8 cellular contexts compared by ENCODE assay signal in the genomic region with DNA sequence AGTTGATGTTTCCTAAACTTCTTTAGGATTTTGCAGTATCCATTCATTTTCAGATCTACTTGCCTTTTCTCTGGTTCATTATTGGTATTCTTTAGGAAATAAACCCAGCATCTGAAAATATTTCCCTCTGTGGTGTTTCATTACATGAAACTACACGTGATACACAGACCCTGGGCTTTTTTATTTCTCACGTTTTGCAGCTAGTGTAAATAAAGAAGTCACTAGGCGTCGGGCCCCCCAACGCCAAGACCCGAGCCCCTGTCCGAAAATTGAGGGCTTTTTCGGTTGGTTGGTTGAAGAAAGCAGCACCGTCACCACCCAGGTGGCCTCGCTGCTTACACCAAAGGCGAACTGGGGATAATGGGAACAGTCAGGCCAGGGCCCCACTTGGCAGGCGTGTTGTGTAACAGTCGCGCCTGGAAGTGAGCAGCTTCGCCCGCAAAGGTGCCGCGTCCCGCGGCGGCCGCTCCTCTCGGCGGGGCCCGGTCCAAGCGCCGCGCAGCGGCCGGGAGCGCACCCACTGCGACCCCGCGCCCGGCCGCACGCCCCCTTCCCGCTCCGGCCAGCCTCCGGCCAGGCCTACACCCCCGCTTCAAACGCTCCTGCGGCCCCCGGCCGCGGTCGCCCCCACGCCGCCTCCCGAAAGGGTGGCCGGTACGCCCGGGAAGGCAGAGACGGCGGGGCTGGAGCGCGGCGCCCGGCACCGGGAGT. TPM values are rescaled to one million over a fixed set of nuclear protein-coding genes. Genes with fewer than 3 reads are reported as not detected.
DNase-seq lines count a peak whose midpoint lies in the region; ATAC-seq, FAIRE-seq and TF ChIP-seq lines count a peak whose summit lies in the region.

No MANE protein-coding gene starts in this region.

- peak; percentile 28 for ATAC-seq in activated CD4-positive, alpha-beta T cell treated with anti-CD3 and anti-CD28 coated beads for 36 hours
- no peak for ATAC-seq in HG03521 (IDR thresholded peaks at IDR 0.05; ENCODE audit: unreplicated experiment)

- H3K4me3 Mint-ChIP-seq in activated CD4-positive, alpha-beta T cell treated with anti-CD3 and anti-CD28 coated beads for 36 hours, result peak overlapping the region; percentile 84

- peak overlapping the region; percentile 82 for H3K4me3 ChIP-seq in choroid plexus epithelial cell (ENCODE audit: low read depth, low read length)

- peak; percentile 66 for DNase-seq in GM03348 (ENCODE audit: low spot score)
- DNase-seq in M059J (ENCODE audit: low read depth), result peak; percentile 64
- DNase-seq in activated CD4-positive, alpha-beta T cell treated with anti-CD3 and anti-CD28 coated beads for 36 hours, result peak; percentile 56
- peak; percentile 56 for DNase-seq in choroid plexus epithelial cell (ENCODE audit: low read depth)
- DNase-seq in kidney tubule cell (ENCODE audit: low spot score), result peak; percentile 58
- peak in 2 of 3 donors; percentile 15 for DNase-seq in stimulated activated CD4-positive, alpha-beta T cell treated with anti-CD3 and anti-CD28 coated beads, Interleukin-12 subunit alpha, Interleukin-12 subunit beta, amount 100 ng/mL, for 48 hours (ENCODE audit: low read depth in 2 of 3, low spot score in 1 of 3)
- DNase-seq in GM19239 (ENCODE audit: insufficient read length, low spot score), result no peak

- intact Hi-C loops in activated CD4-positive, alpha-beta T cell treated with anti-CD3 and anti-CD28 coated beads for 36 hours (cut with DNase I, micrococcal nuclease), result loop anchor here (1.0 to 5.0 kb wide), 18 partner anchors 21 to 554 kb away; a partner anchor contains a TSS

- no peak for TF ChIP-seq CTCF in choroid plexus epithelial cell (conservative IDR thresholded peaks at IDR 0.05; ENCODE audit: low read depth, low read length)

- POLR2A ChIA-PET in activated CD4-positive, alpha-beta T cell treated with anti-CD3 and anti-CD28 coated beads for 36 hours (lab: Charles Lee), result interaction anchor here (0.6 to 1.1 kb wide), 7 partner anchors 29 to 295 kb away, joined by 3 to 7 read pairs (median 3); a partner anchor contains a TSS

- FAIRE-seq in GM19239 (lab: Jason Lieb, UNC), result no peak

- no peaks in the 10 kb centered on the region for H3K9me3 Mint-ChIP-seq in activated CD4-positive, alpha-beta T cell treated with anti-CD3 and anti-CD28 coated beads for 36 hours (ENCODE audit: low read depth)

- peaks cover 27% of the 10 kb centered on the region for H3K36me3 Mint-ChIP-seq in activated CD4-positive, alpha-beta T cell treated with anti-CD3 and anti-CD28 coated beads for 36 hours (ENCODE audit: low read depth)

- H3K4me1 Mint-ChIP-seq in activated CD4-positive, alpha-beta T cell treated with anti-CD3 and anti-CD28 coated beads for 36 hours, result peaks cover 44% of the 10 kb centered on the region

- no peaks in the 10 kb centered on the region for H3K27me3 Mint-ChIP-seq in activated CD4-positive, alpha-beta T cell treated with anti-CD3 and anti-CD28 coated beads for 36 hours

- CTCF ChIA-PET in activated CD4-positive, alpha-beta T cell treated with anti-CD3 and anti-CD28 coated beads for 36 hours (lab: Charles Lee), result interaction anchor here (0.7 to 1.1 kb wide), 5 partner anchors 13 to 183 kb away, joined by 3 to 4 read pairs (median 3); no protein-coding TSS in a partner anchor

- peak overlapping the region; percentile 87 for H3K27ac Mint-ChIP-seq in activated CD4-positive, alpha-beta T cell treated with anti-CD3 and anti-CD28 coated beads for 36 hours

RNA-seq across cellular contexts. Expression of a gene that starts 1.2 kb away (rescaled TPM):
- 11.1 and 13.3 TPM in 2 replicates for total RNA-seq in M059J (2014; rRNA removed; shearing (Covaris generic))
- 10 to 100 TPM; 39.3 to 40.4 TPM for total RNA-seq in activated CD4-positive, alpha-beta T cell treated with anti-CD3 and anti-CD28 coated beads for 36 hours

RNA-seq across cellular contexts. Expression of a gene that starts 50.2 kb away (rescaled TPM):
- 22.9 and 37.3 TPM in 2 replicates for total RNA-seq in M059J (2014; rRNA removed; shearing (Covaris generic))
- total RNA-seq in activated CD4-positive, alpha-beta T cell treated with anti-CD3 and anti-CD28 coated beads for 36 hours, result 10 to 100 TPM; 16.8 to 20.2 TPM
